In genomic region chr10:123772645-123773508, GRCh38 we compare ENCODE assay signal across 1 cellular context.
TF ChIP-seq lines count a peak whose summit lies in the region.

No MANE protein-coding gene starts in this region.

TF ChIP-seq in GM12878, 131 proteins besides CTCF, POLR2A, EP300 and RAD21 (continued from another document and continues in another):
- TF ChIP-seq CUX1 (IDR thresholded peaks at IDR 0.05; ENCODE audit: insufficient replicate concordance, low read depth, low read length) (no peak), SIN3A (IDR thresholded peaks at IDR 0.05; ENCODE audit: low read depth, low read length) (no peak), E2F8 (IDR thresholded peaks at IDR 0.05; ENCODE audit: low read depth, partially characterized antibody) (no peak), PRDM15 (CRISPR knock-in tag; IDR thresholded peaks at IDR 0.05) (no peak), MYB (IDR thresholded peaks at IDR 0.05; ENCODE audit: borderline replicate concordance, low read depth, low read length) (no peak), RAD51 (IDR thresholded peaks at IDR 0.05) (no peak), MTA2 (IDR thresholded peaks at IDR 0.05; ENCODE audit: low read depth) (peak; percentile 87), NR2C1 (IDR thresholded peaks at IDR 0.05) (no peak), IRF4 (IDR thresholded peaks at IDR 0.05; ENCODE audit: low read depth, low read length) (0 out of 2 replicates have a peak, but pooled peaks have one; percentile 60), MTA3 (IDR thresholded peaks at IDR 0.05; ENCODE audit: borderline replicate concordance, low read length) (peak; percentile 84), STAT1 (conservative IDR thresholded peaks at IDR 0.05) (no peak), ZZZ3 (IDR thresholded peaks at IDR 0.05; ENCODE audit: control insufficient read depth, insufficient read length, low read depth) (no peak), MEF2A (IDR thresholded peaks at IDR 0.05; ENCODE audit: insufficient read depth, low read depth, low read length) (no peak), NR2F1 (conservative IDR thresholded peaks at IDR 0.05) (no peak; the same call in 1 of the 2 replicates), RB1 (IDR thresholded peaks at IDR 0.05; ENCODE audit: borderline replicate concordance) (no peak), SPI1 (IDR thresholded peaks at IDR 0.05; ENCODE audit: borderline replicate concordance, insufficient read depth, low read depth, low read length) (peak; percentile 69; the same call in 1 of the 2 replicates), SMARCA5 (IDR thresholded peaks at IDR 0.05) (no peak), RUNX3 (IDR thresholded peaks at IDR 0.05; ENCODE audit: low read length) (peak; percentile 99), NR2C2 (IDR thresholded peaks at IDR 0.05; ENCODE audit: borderline replicate concordance, control insufficient read depth, insufficient read length, low read depth) (no peak), PKNOX1 (IDR thresholded peaks at IDR 0.05) (no peak), CBFB (IDR thresholded peaks at IDR 0.05; ENCODE audit: low read depth) (peak; percentile 100), RELB (IDR thresholded peaks at IDR 0.05; ENCODE audit: low read depth) (0 out of 2 replicates have a peak, but pooled peaks have one; percentile 46), CREB1 (IDR thresholded peaks at IDR 0.05; ENCODE audit: low read depth) (0 out of 2 replicates have a peak, but pooled peaks have one; percentile 4), NFYA (IDR thresholded peaks at IDR 0.05; ENCODE audit: borderline replicate concordance, low read depth, low read length) (no peak), MAX (IDR thresholded peaks at IDR 0.05; ENCODE audit: low read depth, low read length) (no peak), ZBTB11 (CRISPR knock-in tag; IDR thresholded peaks at IDR 0.05) (no peak), YY1 (IDR thresholded peaks at IDR 0.05; ENCODE audit: low read depth, low read length) (no peak), IKZF2 (IDR thresholded peaks at IDR 0.05) (peak; percentile 73 to 82), ZBTB40 (IDR thresholded peaks at IDR 0.05; ENCODE audit: borderline replicate concordance) (no peak), USF2 (IDR thresholded peaks at IDR 0.05; ENCODE audit: borderline replicate concordance, low read depth, low read length) (no peak), RCOR1 (conservative IDR thresholded peaks at IDR 0.05; ENCODE audit: low read depth, low read length) (no peak), MEF2B (IDR thresholded peaks at IDR 0.05; ENCODE audit: partially characterized antibody, poor library complexity, severe bottlenecking) (peak; percentile 63), FOXM1 (IDR thresholded peaks at IDR 0.05; ENCODE audit: low read depth, low read length) (peak; percentile 79; the same call in 1 of the 2 replicates)
